ENCODE assay signal across 8 cellular contexts in genomic region chr11:70201876-70202861, GRCh38. TPM values are rescaled to one million over a fixed set of nuclear protein-coding genes. Genes with fewer than 3 reads are reported as not detected.
A peak's percentile ranks its signal among the peaks of the same experiment; 100 is the strongest.
DNase-seq lines count a peak whose midpoint lies in the region; ATAC-seq, FAIRE-seq and TF ChIP-seq lines count a peak whose summit lies in the region.

No MANE protein-coding gene starts in this region.

- DNase-seq in heart left ventricle (no peak), Right ventricle myocardium superior (no peak), GM12878 (ENCODE audit: low read depth, low spot score) (no peak), lower lobe of right lung (peak; percentile 49), NCI-H226 (no peak)

- no peak for TF ChIP-seq EP300 in GM12878 (IDR thresholded peaks at IDR 0.05; ENCODE audit: borderline replicate concordance in 1 of 2, control insufficient read depth in 1 of 2, low read depth in 2 of 2, low read length in 2 of 2)

- TF ChIP-seq RAD21 in GM12878 (IDR thresholded peaks at IDR 0.05; ENCODE audit: insufficient read depth, low read depth, low read length): no peak

- FAIRE-seq in GM12878 (lab: Jason Lieb, UNC): no peak

- BruUV-seq in GM12878 (replicated peaks; lab: Mats Ljungman, UMichigan): no TSS peak

- H4K20me1 ChIP-seq in GM12878 (ENCODE audit: control insufficient read depth, insufficient read depth): peaks cover 3% of the 10 kb centered on the region; the same call in 1 of the 2 replicates

- H3K9me3 ChIP-seq in heart left ventricle (no peaks in the 10 kb centered on the region), GM12878 (replicated peaks; ENCODE audit: control insufficient read depth, insufficient read depth, low read length) (no peaks in the 10 kb centered on the region), lower lobe of right lung (no peaks in the 10 kb centered on the region)

- ATAC-seq in heart left ventricle (no peak), Right ventricle myocardium superior (ENCODE audit: poor library complexity) (no peak), GM12878 (no peak), lower lobe of right lung (no peak), HG03378 (IDR thresholded peaks at IDR 0.05; ENCODE audit: unreplicated experiment) (no peak), HG03442 (IDR thresholded peaks at IDR 0.05; ENCODE audit: unreplicated experiment) (no peak), GM21737 (IDR thresholded peaks at IDR 0.05; ENCODE audit: unreplicated experiment) (no peak)

- peaks cover 0 to 24% (median 13%) of the 10 kb centered on the region in 9 donors for H3K36me3 ChIP-seq in heart left ventricle
- H3K36me3 ChIP-seq in GM12878 (ENCODE audit: control insufficient read depth in 2 of 2, insufficient read depth in 2 of 2, low read length in 1 of 2): peaks cover 7% of the 10 kb centered on the region in 2 experiments
- H3K36me3 ChIP-seq in lower lobe of right lung: peaks cover 15% of the 10 kb centered on the region

- WGBS in heart left ventricle, 4 donors: 64 to 73% (median 69%) methylated on average over 29 of the region's 29 CpGs
- WGBS in GM12878 (ENCODE audit: insufficient coverage, insufficient replicate concordance, low lambda C conversion rate, missing lambda C conversion rate): 77% methylated on average over 27 of the region's 29 CpGs

- TF ChIP-seq POLR2A in heart left ventricle (IDR thresholded peaks at IDR 0.05) (no peak), GM12878 (IDR thresholded peaks at IDR 0.05; ENCODE audit: low read depth, low read length) (no peak)

- in situ Hi-C loops in GM12878 (cut with MboI): no loop called here

- H3K79me2 ChIP-seq in GM12878 (ENCODE audit: control insufficient read depth, insufficient read depth, low read length): peaks cover 27% of the 10 kb centered on the region

- POLR2A ChIA-PET in GM12878 (lab: Charles Lee): no interaction called here

- SMC1A ChIA-PET in GM12878 (lab: Charles Lee; ENCODE audit: uncharacterized antibody, unreplicated experiment): no interaction called here

- H3K4me1 ChIP-seq in heart left ventricle (peaks cover 10 to 37% (median 17%) of the 10 kb centered on the region in 12 donors), GM12878 (ENCODE audit: control insufficient read depth, insufficient read depth, low read length) (peaks cover 12% of the 10 kb centered on the region), lower lobe of right lung (peaks cover 20% of the 10 kb centered on the region)

- H3K27me3 ChIP-seq in heart left ventricle (no peaks in the 10 kb centered on the region), GM12878 (replicated peaks in 1 of 2; ENCODE audit: control insufficient read depth in 2 of 2, insufficient read depth in 2 of 2, low read length in 1 of 2) (no peaks in the 10 kb centered on the region), lower lobe of right lung (ENCODE audit: low read depth) (no peaks in the 10 kb centered on the region)

- intact Hi-C loops in heart left ventricle (cut with DNase I): loop anchor here in 3 of 10 donors (2.0 to 5.0 kb wide), 2 partner anchors 69 to 70 kb away; partner anchors contain the start of gene PPFIA1 (in 3 of the 3)
- intact Hi-C loops in Right ventricle myocardium superior (cut with DNase I): no loop called here
- intact Hi-C loops in GM12878 (cut with micrococcal nuclease; ENCODE audit: unreplicated experiment): loop anchor here (5.0 to 10.0 kb wide), 3 partner anchors 70 to 515 kb away; partner anchors contain the start of gene PPFIA1
- intact Hi-C loops in lower lobe of right lung (cut with DNase I): no loop called here

- CTCF ChIA-PET in GM12878 (lab: Yijun Ruan, JAX): interaction anchor here (0.9 kb wide), 1 partner anchor 293 kb away, joined by 3 read pairs; no protein-coding TSS in a partner anchor

- H3K4me3 ChIP-seq in heart left ventricle (peak overlapping the region; percentile 67 to 100 (median 85)), GM12878 (peak overlapping the region; percentile 82; the same call in 1 of the 2 replicates), lower lobe of right lung (peak overlapping the region; percentile 94)

- no peak for TF ChIP-seq CTCF in heart left ventricle (IDR thresholded peaks at IDR 0.05)
- TF ChIP-seq CTCF in GM12878 (IDR thresholded peaks at IDR 0.05 in 2 of 3, conservative IDR thresholded peaks at IDR 0.05 in 1 of 3; ENCODE audit: control insufficient read depth in 2 of 3, extremely low read depth in 1 of 3, insufficient read depth in 1 of 3, low read depth in 3 of 3, low read length in 3 of 3): no peak
- no peak for TF ChIP-seq CTCF in lower lobe of right lung (IDR thresholded peaks at IDR 0.05)

- RAD21 ChIA-PET in GM12878 (lab: Charles Lee; ENCODE audit: unreplicated experiment): interaction anchor here (0.6 kb wide), 1 partner anchor 1789 kb away, joined by 4 read pairs; no protein-coding TSS in a partner anchor

- H2AFZ ChIP-seq in GM12878 (ENCODE audit: control insufficient read depth, low read depth, low read length): peak overlapping the region; percentile 88

- H3K4me2 ChIP-seq in GM12878 (ENCODE audit: control insufficient read depth, insufficient read depth): peak overlapping the region; percentile 86

- no peak overlapping the region for H3K9ac ChIP-seq in GM12878 (ENCODE audit: control insufficient read depth, insufficient read depth, low read length)

- peak overlapping the region in 10 of 12 donors; percentile 73 to 98 (median 93) for H3K27ac ChIP-seq in heart left ventricle
- no peak overlapping the region for H3K27ac ChIP-seq in GM12878 (ENCODE audit: control insufficient read depth, insufficient read depth)
- peak overlapping the region; percentile 95 for H3K27ac ChIP-seq in lower lobe of right lung

TF ChIP-seq in GM12878, 131 proteins besides CTCF, POLR2A, EP300 and RAD21 (continues in another document):
- no peak for TF ChIP-seq NR2F1 (conservative IDR thresholded peaks at IDR 0.05)
- TF ChIP-seq NFYA (IDR thresholded peaks at IDR 0.05; ENCODE audit: borderline replicate concordance, low read depth, low read length): no peak
- TF ChIP-seq EZH2 (IDR thresholded peaks at IDR 0.05; ENCODE audit: borderline replicate concordance, control insufficient read depth, low read depth, low read length): no peak
- no peak for TF ChIP-seq ETV6 (conservative IDR thresholded peaks at IDR 0.05 in 1 of 2, IDR thresholded peaks at IDR 0.05 in 1 of 2; ENCODE audit: borderline replicate concordance in 1 of 2, low read depth in 1 of 2)
- 0 out of 2 replicates have a peak, but pooled peaks have one; percentile 13 for TF ChIP-seq MLLT1 (IDR thresholded peaks at IDR 0.05)
- peak; percentile 74 for TF ChIP-seq ZNF384 (IDR thresholded peaks at IDR 0.05; ENCODE audit: borderline replicate concordance, low read depth, low read length)
- 0 out of 2 replicates have a peak, but pooled peaks have one; percentile 8 for TF ChIP-seq RUNX3 (IDR thresholded peaks at IDR 0.05; ENCODE audit: low read length)

RNA-seq across cellular contexts. Expression of gene FADD, which starts 0.9 kb away (rescaled TPM):
- total RNA-seq in heart left ventricle (10 to 100 TPM in 6 of 9 donors, 1 to 10 TPM in 3; 8.9 to 24.4 (median 10.2) TPM), Right ventricle myocardium superior (10.3 TPM), GM12878 (2014; rRNA removed) (20.7 and 21.9 TPM in 2 replicates), GM12878 (2014; rRNA removed; fragmentation: Illumina TruSeq; extraction: Trizol) (18.8 and 21.2 TPM in 2 replicates), GM12878 (2021) (31.2 and 32.7 TPM in 2 replicates), lower lobe of right lung (23.0 TPM)
- polyA plus RNA-seq in heart left ventricle (10 to 100 TPM in 1 of 2 donors, 1 to 10 TPM in 1; 8.5 to 18.7 TPM), GM12878 (2011; rRNA removed) (16.2 and 21.8 TPM in 2 replicates), GM12878 (2014; fragmentation: Illumina TruSeq; extraction: Trizol) (12.4 and 18.7 TPM in 2 replicates), GM12878 (2014; fragmentation: Nextera tagmentation; extraction: Ambion mirVana) (under 1 TPM; 0.32 to 0.88 TPM), GM12878 (2014; rRNA removed) (36.8 and 43.1 TPM in 2 replicates), GM12878 (2016; fragmentation: Nextera tagmentation; extraction: Ambion mirVana) (10 to 100 TPM; 35.8 to 38.7 TPM)
- total RNA-seq in GM12878 (2013; cell fraction: nucleolus; rRNA removed): 15.8 and 18.2 TPM in 2 replicates
- 10.8 TPM for polyA plus RNA-seq in GM12878 (2011; ENCODE audit: low read depth)
- polyA plus RNA-seq in GM12878 (2011; cell fraction: cytosol; rRNA removed): 20.2 and 26.4 TPM in 2 replicates
- 13.0 and 14.5 TPM in 2 replicates for polyA plus RNA-seq in GM12878 (2011; cell fraction: nucleus; rRNA removed)
- polyA plus RNA-seq in GM12878 (2012): 13.6 and 18.2 TPM in 2 replicates
- 18.1 and 24.3 TPM in 2 replicates for polyA minus RNA-seq in GM12878 (2011; rRNA and poly(A)+ RNA removed)
- 7.9 and 8.4 TPM in 2 replicates for polyA minus RNA-seq in GM12878 (2011; cell fraction: cytosol; rRNA and poly(A)+ RNA removed)
- 13.2 and 18.3 TPM in 2 replicates for polyA minus RNA-seq in GM12878 (2011; cell fraction: nucleus; rRNA and poly(A)+ RNA removed)
